In genomic region chr6:166929534-166930189, GRCh38 we compare ENCODE assay signal across 16 cellular contexts. TPM values are rescaled to one million over a fixed set of nuclear protein-coding genes. Genes with fewer than 3 reads are reported as not detected.
DNase-seq lines count a peak whose midpoint lies in the region; ATAC-seq, FAIRE-seq and TF ChIP-seq lines count a peak whose summit lies in the region.
"Had no signal": no experiment of that assay in that cellular context is flagged by ENCODE, and none has a peak within 500 bp of the region (broad histone marks: within the 10 kb centered on the region; RNA-seq: fewer than 3 reads in every experiment).

No MANE protein-coding gene starts in this region.

- H4K91ac ChIP-seq in H1 (replicated peaks; ENCODE audit: insufficient read length, low read length), result no peak overlapping the region

- H3K79me2 ChIP-seq in OCI-LY7 (ENCODE audit: insufficient read depth, low read depth, low read length) (no peaks in the 10 kb centered on the region), H1 (ENCODE audit: control insufficient read depth in 1 of 2, insufficient read depth in 2 of 2, low read length in 2 of 2) (no peaks in the 10 kb centered on the region)

- H2AK5ac ChIP-seq in H1 (ENCODE audit: low read depth, low read length), result no peak overlapping the region

- no peaks in the 10 kb centered on the region for H3K9me3 Mint-ChIP-seq in activated T-cell treated with anti-CD3 and anti-CD28 coated beads, Interleukin-2, amount 50 U/mL, for 24 hours
- H3K9me3 Mint-ChIP-seq: activated CD8-positive, alpha-beta T cell treated with anti-CD3 and anti-CD28 coated beads for 36 hours; neural progenitor cell had no signal

- H3K36me3 Mint-ChIP-seq in activated T-cell treated with anti-CD3 and anti-CD28 coated beads, Interleukin-2, amount 50 U/mL, for 24 hours (ENCODE audit: low read depth), result peaks cover 92% of the 10 kb centered on the region

- no peak overlapping the region for H3K9ac ChIP-seq in H1 (replicated peaks in 1 of 4; ENCODE audit: extremely low read depth in 1 of 4, low read depth in 3 of 4, low read length in 3 of 4)
- H3K9ac ChIP-seq: neural progenitor cell had no signal

- no peak overlapping the region for H3K4me3 Mint-ChIP-seq in activated T-cell treated with anti-CD3 and anti-CD28 coated beads, Interleukin-2, amount 50 U/mL, for 24 hours
- H3K4me3 Mint-ChIP-seq: activated CD8-positive, alpha-beta T cell treated with anti-CD3 and anti-CD28 coated beads for 36 hours; neural progenitor cell had no signal

- WGBS in H1 (ENCODE audit: extremely low coverage in 1 of 2, insufficient coverage in 1 of 2, insufficient read length in 1 of 2, insufficient replicate concordance in 2 of 2, low coverage in 1 of 2, low lambda C conversion rate in 2 of 2, missing lambda C conversion rate in 1 of 2), 2 experiments, result 90% methylated on average over 9 of the region's 9 CpGs; no CpG with 5 or more reads in 1 of the 2 experiments
- WGBS in spleen, 5 donors, result 28 to 44% (median 36%) methylated on average over 9 of the region's 9 CpGs

- H2AFZ ChIP-seq in OCI-LY7 (ENCODE audit: low read length) (no peak overlapping the region), H1 (ENCODE audit: low read length) (no peak overlapping the region)
- H2AFZ ChIP-seq: neural progenitor cell had no signal

- H2BK20ac ChIP-seq in H1 (ENCODE audit: low read length), result no peak overlapping the region

- H3K18ac ChIP-seq in H1 (ENCODE audit: extremely low read depth, low read length), result no peak overlapping the region

- H3K27me3 ChIP-seq in H1 (replicated peaks in 1 of 4; ENCODE audit: control insufficient read depth in 3 of 4, extremely low read depth in 1 of 4, insufficient read depth in 3 of 4, low read length in 3 of 4) (no peaks in the 10 kb centered on the region), spleen (replicated peaks in 1 of 7) (no peaks in the 10 kb centered on the region)
- H3K27me3 ChIP-seq: neural progenitor cell had no signal

- H3K36me3 ChIP-seq in OCI-LY7 (ENCODE audit: insufficient read depth, low read length), result peaks cover 56% of the 10 kb centered on the region
- no peaks in the 10 kb centered on the region; a peak in 3 of 8 replicates for H3K36me3 ChIP-seq in H1 (ENCODE audit: control insufficient read depth in 2 of 4, insufficient read depth in 4 of 4, low read length in 3 of 4)
- peaks cover 0 to 99% (median 60%) of the 10 kb centered on the region in 6 donors for H3K36me3 ChIP-seq in spleen
- H3K36me3 ChIP-seq: neural progenitor cell had no signal

- no peak for DNase-seq in activated T-cell treated with anti-CD3 and anti-CD28 coated beads, Interleukin-2, amount 50 U/mL, for 24 hours
- DNase-seq in activated T-cell treated with anti-CD3 and anti-CD28 coated beads, Interleukin-2, amount 50 U/mL, for 1 hour, result no peak
- DNase-seq in OCI-LY7 (ENCODE audit: low spot score) (peak; percentile 27), H1 (ENCODE audit: low read depth in 1 of 2, low spot score in 2 of 2) (no peak), spleen (peak; percentile 87), NOMO-1 (lab: John Stamatoyannopoulos, UW; ENCODE audit: unreplicated experiment in 2 of 2) (no peak), SW 1271 (lab: John Stamatoyannopoulos, UW) (no peak)
- DNase-seq: activated CD8-positive, alpha-beta T cell treated with anti-CD3 and anti-CD28 coated beads for 36 hours; activated gamma-delta T cell treated with Interleukin-2 at 50 U/mL for 16 hours; central memory CD4-positive, alpha-beta T cell; NCI-H146 had no signal

- TF ChIP-seq CTCF in OCI-LY7 (conservative IDR thresholded peaks at IDR 0.05; ENCODE audit: low read length), result no peak
- TF ChIP-seq CTCF in H1 (IDR thresholded peaks at IDR 0.05; ENCODE audit: control extremely low read depth in 1 of 3, insufficient read depth in 1 of 3, low read depth in 1 of 3, low read length in 3 of 3), result peak in 2 of 3 experiments; percentile 5 to 27; a peak in 1 of 4 replicates
- no peak for TF ChIP-seq CTCF in spleen (IDR thresholded peaks at IDR 0.05 in 8 of 11, conservative IDR thresholded peaks at IDR 0.05 in 3 of 11)

- peak; percentile 6 to 23; a peak in 2 of 4 replicates for TF ChIP-seq RAD21 in H1 (IDR thresholded peaks at IDR 0.05 in 1 of 2, conservative IDR thresholded peaks at IDR 0.05 in 1 of 2; ENCODE audit: low read depth in 2 of 2, low read length in 2 of 2)

- no peak overlapping the region for H3K4ac ChIP-seq in H1 (replicated peaks; ENCODE audit: insufficient read length, low read depth, low read length)

- no peak for TF ChIP-seq EP300 in H1 (IDR thresholded peaks at IDR 0.05; ENCODE audit: borderline replicate concordance in 1 of 2, low read depth in 2 of 2, low read length in 2 of 2)

- H3K14ac ChIP-seq in H1 (ENCODE audit: insufficient read length), result no peak overlapping the region

- H2BK12ac ChIP-seq in H1 (ENCODE audit: low read depth, low read length), result no peak overlapping the region

- no peak for FAIRE-seq in H1 (lab: Jason Lieb, UNC)
- FAIRE-seq: A549 had no signal

- peak overlapping the region; percentile 21 for H3K27ac ChIP-seq in OCI-LY7 (ENCODE audit: low read depth, low read length, poor library complexity, severe bottlenecking)
- H3K27ac ChIP-seq in H1 (ENCODE audit: low read depth, low read length), result no peak overlapping the region
- H3K27ac ChIP-seq in spleen, result peak overlapping the region in 5 of 8 donors; percentile 28 to 61 (median 58)
- H3K27ac ChIP-seq: A549, epithelial cell of prostate, neural progenitor cell, skin epidermis had no signal

- intact Hi-C loops in OCI-LY7 (cut with micrococcal nuclease; ENCODE audit: unreplicated experiment), result no loop called here
- intact Hi-C loops in spleen (cut with DNase I; ENCODE audit: low total_unique reads), result no loop called here

- H2BK120ac ChIP-seq in H1 (replicated peaks; ENCODE audit: low read depth, low read length), result no peak overlapping the region

- H4K5ac ChIP-seq in H1 (ENCODE audit: insufficient read length, low read depth, low read length), result no peak overlapping the region

- H2BK15ac ChIP-seq in H1 (ENCODE audit: low read length), result no peak overlapping the region

- H3K23me2 ChIP-seq in H1 (ENCODE audit: low read depth, low read length), result no peaks in the 10 kb centered on the region

- no peak for TF ChIP-seq POLR2A in H1 (IDR thresholded peaks at IDR 0.05; ENCODE audit: control extremely low read depth in 1 of 2, low read depth in 2 of 2, low read length in 2 of 2)
- no peak for TF ChIP-seq POLR2A in spleen (IDR thresholded peaks at IDR 0.05)

- H3K4me1 ChIP-seq in OCI-LY7 (ENCODE audit: insufficient read depth, low read length, poor library complexity, severe bottlenecking) (peaks cover 13% of the 10 kb centered on the region), H1 (replicated peaks in 1 of 4; ENCODE audit: control insufficient read depth in 3 of 4, insufficient read depth in 4 of 4, low read length in 3 of 4) (no peaks in the 10 kb centered on the region), spleen (peaks cover 0 to 42% (median 21%) of the 10 kb centered on the region in 6 donors)
- H3K4me1 ChIP-seq: A549 had no signal

- peak overlapping the region; percentile 37; the same call in 1 of the 2 replicates for H3K4me2 ChIP-seq in OCI-LY7 (ENCODE audit: low read length)
- H3K4me2 ChIP-seq in H1 (ENCODE audit: insufficient read depth in 1 of 2, low read depth in 2 of 2, low read length in 2 of 2), result no peak overlapping the region
- H3K4me2 ChIP-seq: A549, neural progenitor cell had no signal

- peak overlapping the region; percentile 53 for H3K27ac Mint-ChIP-seq in activated T-cell treated with anti-CD3 and anti-CD28 coated beads, Interleukin-2, amount 50 U/mL, for 24 hours
- H3K27ac Mint-ChIP-seq: activated CD8-positive, alpha-beta T cell treated with anti-CD3 and anti-CD28 coated beads for 36 hours; neural progenitor cell had no signal

- H3K27me3 Mint-ChIP-seq in activated T-cell treated with anti-CD3 and anti-CD28 coated beads, Interleukin-2, amount 50 U/mL, for 24 hours, result no peaks in the 10 kb centered on the region
- H3K27me3 Mint-ChIP-seq: activated CD8-positive, alpha-beta T cell treated with anti-CD3 and anti-CD28 coated beads for 36 hours had no signal

- H4K20me1 ChIP-seq in OCI-LY7 (ENCODE audit: insufficient read depth, low read length) (no peaks in the 10 kb centered on the region), H1 (replicated peaks in 1 of 2; ENCODE audit: control insufficient read depth in 1 of 2, insufficient read depth in 2 of 2, low read length in 2 of 2) (peaks cover 0 to 7% of the 10 kb centered on the region in 2 experiments)

- H3K4me1 Mint-ChIP-seq in activated T-cell treated with anti-CD3 and anti-CD28 coated beads, Interleukin-2, amount 50 U/mL, for 24 hours (ENCODE audit: low read depth), result peaks cover 26% of the 10 kb centered on the region

- no TSS peak for BruUV-seq in OCI-LY7 (replicated peaks; lab: Mats Ljungman, UMichigan)

- H2BK5ac ChIP-seq in H1 (ENCODE audit: low read depth, low read length), result no peak overlapping the region

- H3K23ac ChIP-seq in H1 (ENCODE audit: insufficient read length), result no peak overlapping the region

- H3K4me3 ChIP-seq in OCI-LY7 (ENCODE audit: low read depth, low read length, poor library complexity, severe bottlenecking) (no peak overlapping the region), H1 (ENCODE audit: extremely low read depth in 1 of 4, insufficient read depth in 2 of 4, low read depth in 3 of 4, low read length in 4 of 4) (no peak overlapping the region), spleen (no peak overlapping the region)
- H3K4me3 ChIP-seq: A549, neural progenitor cell, skin epidermis had no signal

- H3K79me1 ChIP-seq in H1 (ENCODE audit: low read depth, low read length), result no peaks in the 10 kb centered on the region

- CTCF ChIA-PET in OCI-LY7 (lab: Charles Lee; ENCODE audit: unreplicated experiment), result no interaction called here
- CTCF ChIA-PET in H1 (lab: Charles Lee; ENCODE audit: partially characterized antibody), result interaction anchor here (0.6 to 1.7 kb wide), 6 partner anchors 12 to 1124 kb away, joined by 3 to 5 read pairs (median 3); no protein-coding TSS in a partner anchor

- H4K8ac ChIP-seq in H1 (ENCODE audit: extremely low read depth, insufficient read depth, low read length), result no peak overlapping the region

- no peaks in the 10 kb centered on the region for H3K9me2 ChIP-seq in OCI-LY7 (ENCODE audit: insufficient read depth, low read length)

- H3K9me3 ChIP-seq in OCI-LY7 (ENCODE audit: low read length) (no peaks in the 10 kb centered on the region), H1 (ENCODE audit: insufficient read depth in 2 of 2, low read depth in 1 of 2, low read length in 1 of 2) (no peaks in the 10 kb centered on the region), spleen (no peaks in the 10 kb centered on the region)
- H3K9me3 ChIP-seq: A549 had no signal

- ATAC-seq in GM19452 (IDR thresholded peaks at IDR 0.05; ENCODE audit: unreplicated experiment), result no peak
- ATAC-seq: A549 had no signal

- POLR2A ChIA-PET in OCI-LY7 (lab: Charles Lee) (no interaction called here), H1 (lab: Charles Lee; ENCODE audit: partially characterized antibody) (interaction anchor here (0.6 kb wide), 1 partner anchor 175 kb away, joined by 3 read pairs; no protein-coding TSS in a partner anchor)

- H3K56ac ChIP-seq in H1 (replicated peaks; ENCODE audit: insufficient read length, low read depth, low read length), result no peak overlapping the region

RNA-seq across cellular contexts. Expression of gene RNASET2, which starts 26.7 kb away (rescaled TPM):
- total RNA-seq in OCI-LY7 (2014; rRNA removed; shearing (Covaris generic)), result 71.7 and 87.1 TPM in 2 replicates
- 73.0 and 105 TPM in 2 replicates for total RNA-seq in OCI-LY7 (2022)
- total RNA-seq in H1 (2021; fragmentation: NEBNext Ultra II Directional; extraction: Animal tissue kit (Norgen Biotek cat#: 25700)), result 20.8 and 22.9 TPM in 2 replicates
- 15.7 and 20.0 TPM in 2 replicates for polyA plus RNA-seq in H1 (2011; rRNA removed)
- polyA plus RNA-seq in H1 (2011; cell fraction: cytosol; rRNA removed), result 25.0 TPM
- polyA plus RNA-seq in H1 (2011; cell fraction: nucleus; rRNA removed), result 20.2 TPM
- polyA plus RNA-seq in H1 (2012, experiment 1 of 2), result 16.6 to 23.1 TPM (median 19.5 TPM) in 4 replicates
- 22.5 TPM for polyA plus RNA-seq in H1 (2012, experiment 2 of 2)
- 23.2 TPM for polyA plus RNA-seq in H1 (2013, experiment 1 of 2)
- 22.2 TPM for polyA plus RNA-seq in H1 (2013, experiment 2 of 2)
- polyA minus RNA-seq in H1 (2011; rRNA and poly(A)+ RNA removed), result 8.1 and 12.3 TPM in 2 replicates
- 9.6 TPM for polyA minus RNA-seq in H1 (2011; cell fraction: cytosol; rRNA and poly(A)+ RNA removed)
- polyA minus RNA-seq in H1 (2011; cell fraction: nucleus; rRNA and poly(A)+ RNA removed), result 11.1 TPM
- total RNA-seq in spleen, result 100 to 1,000 TPM; 264 to 676 (median 373) TPM
- 100 to 1,000 TPM; 242 to 392 (median 245) TPM for polyA plus RNA-seq in spleen

Comparison
In these comparisons a context has a peak if more than half of its experiments do, and no peak if none do; other contexts are left out.
1. DNase-seq: peak in OCI-LY7 (single experiment) and spleen (single experiment); none in activated T-cell treated with anti-CD3 and anti-CD28 coated beads, Interleukin-2, amount 50 U/mL, for 24 hours (single experiment), activated T-cell treated with anti-CD3 and anti-CD28 coated beads, Interleukin-2, amount 50 U/mL, for 1 hour (single experiment), H1 (0 of 2), NOMO-1 (0 of 2) and SW 1271 (0 of 2).
2. CTCF ChIP-seq: peak in H1 (2 of 3); none in OCI-LY7 (single experiment) and spleen (0 of 11).